Comparison of ENCODE assay signal across 1 cellular context in genomic region chr4:105894570-105895323, GRCh38.
TF ChIP-seq lines count a peak whose summit lies in the region.

No MANE protein-coding gene starts in this region.

TF ChIP-seq in SK-N-SH treated with all-trans-retinoic acid at 6 μM for 48 hours, 23 proteins besides CTCF, POLR2A, EP300 and RAD21 (continued from another document):
- TF ChIP-seq CSRNP3 (CRISPR knock-in tag; IDR thresholded peaks at IDR 0.05) (no peak), SNAI2 (CRISPR knock-in tag; IDR thresholded peaks at IDR 0.05) (no peak), GLIS3 (CRISPR knock-in tag; IDR thresholded peaks at IDR 0.05) (no peak)
TF ChIP-seq in SK-N-SH treated with all-trans-retinoic acid at 6 μM for 48 hours: peak in this region for 0.
